In genomic region chr1:19435851-19436465, GRCh38 we compare ENCODE assay signal across 9 cellular contexts. TPM values are rescaled to one million over a fixed set of nuclear protein-coding genes. Genes with fewer than 3 reads are reported as not detected.
DNase-seq lines count a peak whose midpoint lies in the region; ATAC-seq and TF ChIP-seq lines count a peak whose summit lies in the region.
"Had no signal": no experiment of that assay in that cellular context is flagged by ENCODE, and none has a peak within 500 bp of the region (broad histone marks: within the 10 kb centered on the region; RNA-seq: fewer than 3 reads in every experiment).

No MANE protein-coding gene starts in this region.

- in situ Hi-C loops in Panc1 (cut with HindIII; ENCODE audit: low pct_unique_long_range_greater_than_20kb, low sequenced_read_pairs), result no loop called here

- ATAC-seq in Panc1 (no peak), HG02970 (IDR thresholded peaks at IDR 0.05; ENCODE audit: low FRiP score, unreplicated experiment) (no peak), GM18907 (IDR thresholded peaks at IDR 0.05; ENCODE audit: unreplicated experiment) (no peak)

- no TSS peak for BruUV-seq in A673 (replicated peaks; lab: Mats Ljungman, UMichigan)
- BruUV-seq in Panc1 (replicated peaks; lab: Mats Ljungman, UMichigan), result no TSS peak

- peaks cover 83% of the 10 kb centered on the region for H3K4me1 Mint-ChIP-seq in nephron progenitor cell

- TF ChIP-seq CTCF in A673 (conservative IDR thresholded peaks at IDR 0.05; ENCODE audit: low read depth, low read length) (no peak), Panc1 (IDR thresholded peaks at IDR 0.05) (no peak), nephron progenitor cell (IDR thresholded peaks at IDR 0.05) (no peak)

- H3K9me3 ChIP-seq in A673 (ENCODE audit: low read depth, low read length, poor library complexity, severe bottlenecking), result no peaks in the 10 kb centered on the region
- H3K9me3 ChIP-seq in Panc1 (ENCODE audit: control insufficient read depth, insufficient read depth, low read depth, low read length), result no peaks in the 10 kb centered on the region
- H3K9me3 ChIP-seq: pancreas had no signal

- intact Hi-C loops in A673 (cut with micrococcal nuclease; ENCODE audit: unreplicated experiment), result no loop called here
- intact Hi-C loops in Panc1 (cut with micrococcal nuclease; ENCODE audit: unreplicated experiment), result no loop called here

- H3K27ac ChIP-seq in A673 (ENCODE audit: low read depth, low read length, poor library complexity, severe bottlenecking), result peak overlapping the region; percentile 47
- H3K27ac ChIP-seq in Panc1 (ENCODE audit: low read length), result peak overlapping the region; percentile 99

- CTCF ChIA-PET in A673 (lab: Charles Lee), result no interaction called here
- CTCF ChIA-PET in Panc1 (lab: Charles Lee), result interaction anchor here (0.5 kb wide), 1 partner anchor 12 kb away, joined by 9 read pairs; no protein-coding TSS in a partner anchor

- H3K4me1 ChIP-seq in A673 (ENCODE audit: insufficient read depth, low read length, poor library complexity, severe bottlenecking) (peaks cover 92% of the 10 kb centered on the region), Panc1 (ENCODE audit: control insufficient read depth, insufficient read depth, low read length) (peaks cover 86% of the 10 kb centered on the region)

- peak overlapping the region; percentile 99 for H3K27ac Mint-ChIP-seq in nephron progenitor cell

- H3K4me3 Mint-ChIP-seq in nephron progenitor cell, result no peak overlapping the region

- H3K36me3 Mint-ChIP-seq in nephron progenitor cell (ENCODE audit: low read depth), result peaks cover 12% of the 10 kb centered on the region

- H3K27me3 ChIP-seq in A673 (replicated peaks; ENCODE audit: insufficient read depth, low read depth, low read length, poor library complexity) (no peaks in the 10 kb centered on the region), Panc1 (ENCODE audit: control insufficient read depth, insufficient read depth, low read length) (no peaks in the 10 kb centered on the region)
- H3K27me3 ChIP-seq: pancreas had no signal

- POLR2A ChIA-PET in A673 (lab: Charles Lee; ENCODE audit: low non-redundant PET), result no interaction called here
- POLR2A ChIA-PET in Panc1 (lab: Charles Lee), result interaction anchor here (0.6 kb wide), 1 partner anchor 446 kb away, joined by 4 read pairs; the partner anchor contains the start of gene OTUD3

- H3K27me3 Mint-ChIP-seq in nephron progenitor cell (ENCODE audit: low read depth, poor library complexity), result no peaks in the 10 kb centered on the region

- DNase-seq in A673 (ENCODE audit: low spot score), result no peak
- no peak for DNase-seq in Panc1 (ENCODE audit: low read depth, low spot score)
- peak; percentile 58 for DNase-seq in dedifferentiated amniotic fluid mesenchymal stem cell (ENCODE audit: extremely low spot score)
- DNase-seq in nephron progenitor cell, result no peak
- no peak for DNase-seq in HuH-7 (ENCODE audit: low spot score)
- no peak for DNase-seq in AG08396 (ENCODE audit: low spot score)

- H3K9me3 Mint-ChIP-seq in nephron progenitor cell, result no peaks in the 10 kb centered on the region

- H3K36me3 ChIP-seq in A673 (ENCODE audit: insufficient read depth, low read length, poor library complexity, severe bottlenecking) (no peaks in the 10 kb centered on the region), Panc1 (ENCODE audit: control insufficient read depth, insufficient read depth, low read length) (0 out of 2 replicates have a peak, but pooled peaks cover 9% of the 10 kb centered on the region)
- H3K36me3 ChIP-seq: pancreas had no signal

- H3K4me3 ChIP-seq in A673 (ENCODE audit: low read depth, low read length, poor library complexity, severe bottlenecking), result no peak overlapping the region
- H3K4me3 ChIP-seq in Panc1 (ENCODE audit: low read depth in 2 of 2, low read length in 2 of 2), result no peak overlapping the region
- H3K4me3 ChIP-seq: pancreas had no signal

RNA-seq across cellular contexts. Expression of gene CAPZB, which starts 49.4 kb away (rescaled TPM):
- total RNA-seq in A673 (2021) (206 and 214 TPM in 2 replicates), Panc1 (2021; ENCODE audit: unreplicated experiment) (491 TPM)
- 494 TPM for polyA plus RNA-seq in Panc1 (2012; ENCODE audit: insufficient read length)
